12 cellular contexts compared by ENCODE assay signal in the genomic region with DNA sequence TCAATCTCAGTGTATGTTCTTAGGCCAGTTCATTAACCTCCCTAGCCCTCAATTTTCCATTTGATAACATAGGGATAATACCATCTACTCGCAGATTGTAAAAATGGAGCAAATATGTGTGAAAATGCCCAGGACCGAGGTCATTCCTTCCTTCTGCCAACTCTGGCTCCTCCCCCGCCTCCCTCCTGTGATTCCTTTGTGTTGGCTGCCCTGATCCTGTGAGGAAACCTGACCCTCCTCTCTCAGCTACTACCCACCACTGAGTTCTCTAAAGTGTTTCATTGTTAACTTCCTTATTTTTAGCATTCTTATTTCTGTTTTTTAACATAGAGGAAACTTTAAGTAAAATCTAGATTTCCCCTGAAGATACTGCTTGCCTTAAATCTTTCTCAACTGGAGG. TPM values are rescaled to one million over a fixed set of nuclear protein-coding genes. Genes with fewer than 3 reads are reported as not detected.
DNase-seq lines count a peak whose midpoint lies in the region; ATAC-seq and TF ChIP-seq lines count a peak whose summit lies in the region.
"Had no signal": no experiment of that assay in that cellular context is flagged by ENCODE, and none has a peak within 500 bp of the region (broad histone marks: within the 10 kb centered on the region; RNA-seq: fewer than 3 reads in every experiment).

No MANE protein-coding gene starts in this region.

- H3K36me3 Mint-ChIP-seq in activated CD4-positive, alpha-beta T cell treated with anti-CD3 and anti-CD28 coated beads for 36 hours (ENCODE audit: low read depth) = peaks cover 44% of the 10 kb centered on the region
- H3K36me3 Mint-ChIP-seq in activated CD4-positive, alpha-beta T cell treated with anti-CD3 and anti-CD28 coated beads, Interleukin-2, amount 10 ng/mL, durations not matched to agents 24 days and 14 days (ENCODE audit: low read depth) = peaks cover 51% of the 10 kb centered on the region
- peaks cover 30% of the 10 kb centered on the region for H3K36me3 Mint-ChIP-seq in central memory CD8-positive, alpha-beta T cell (ENCODE audit: insufficient read depth)
- H3K36me3 Mint-ChIP-seq in neural progenitor cell = peaks cover 46% of the 10 kb centered on the region
- peaks cover 68% of the 10 kb centered on the region for H3K36me3 Mint-ChIP-seq in effector memory CD8-positive, alpha-beta T cell (ENCODE audit: insufficient read depth)

- no peak overlapping the region for H2AFZ ChIP-seq in neural progenitor cell (replicated peaks)
- no peak overlapping the region for H2AFZ ChIP-seq in osteoblast (ENCODE audit: low read length)

- peak overlapping the region; percentile 91 for H3K27ac ChIP-seq in neural progenitor cell
- H3K27ac ChIP-seq in osteoblast (ENCODE audit: low read depth, low read length) = no peak overlapping the region

- H4K20me1 ChIP-seq in neural progenitor cell (ENCODE audit: low read depth) (peaks cover 9% of the 10 kb centered on the region), osteoblast (ENCODE audit: insufficient read depth, low read length) (no peaks in the 10 kb centered on the region)

- ATAC-seq in activated CD4-positive, alpha-beta T cell treated with anti-CD3 and anti-CD28 coated beads for 36 hours = no peak
- no peak for ATAC-seq in central memory CD8-positive, alpha-beta T cell (replicated peaks; ENCODE audit: extremely low read depth, poor library complexity, severe bottlenecking)
- no peak for ATAC-seq in effector memory CD8-positive, alpha-beta T cell (replicated peaks)
- ATAC-seq: activated CD4-positive, CD25-positive, alpha-beta regulatory T cell treated with anti-CD3 and anti-CD28 coated beads, Interleukin-2, amount 50 U/mL, for 24 hours had no signal

- no peaks in the 10 kb centered on the region for H3K27me3 ChIP-seq in neural progenitor cell
- H3K27me3 ChIP-seq in osteoblast (ENCODE audit: insufficient read depth, low read length) = no peaks in the 10 kb centered on the region

- intact Hi-C loops in activated CD4-positive, alpha-beta T cell treated with anti-CD3 and anti-CD28 coated beads for 36 hours (cut with DNase I, micrococcal nuclease) = no loop called here
- intact Hi-C loops in activated CD4-positive, alpha-beta T cell treated with anti-CD3 and anti-CD28 coated beads, Interleukin-2, amount 10 ng/mL, durations not matched to agents 24 days and 14 days (cut with micrococcal nuclease) = no loop called here

- H3F3A ChIP-seq in neural progenitor cell (ENCODE audit: low read depth) = peaks cover 34% of the 10 kb centered on the region

- H3K79me2 ChIP-seq in neural progenitor cell (ENCODE audit: low read depth) = no peaks in the 10 kb centered on the region
- no peaks in the 10 kb centered on the region for H3K79me2 ChIP-seq in osteoblast (ENCODE audit: insufficient read depth, low read length)

- TF ChIP-seq CTCF in neural progenitor cell (IDR thresholded peaks at IDR 0.05) = no peak
- no peak for TF ChIP-seq CTCF in osteoblast (IDR thresholded peaks at IDR 0.05; ENCODE audit: extremely low read depth, low read depth, low read length)

- H3K36me3 ChIP-seq in neural progenitor cell = no peaks in the 10 kb centered on the region
- H3K36me3 ChIP-seq in osteoblast (ENCODE audit: insufficient read depth, low read length) = peaks cover 42% of the 10 kb centered on the region

- DNase-seq in activated CD4-positive, alpha-beta T cell treated with anti-CD3 and anti-CD28 coated beads for 36 hours = no peak
- DNase-seq in activated CD4-positive, alpha-beta T cell treated with anti-CD3 and anti-CD28 coated beads, Interleukin-2, amount 10 ng/mL, durations not matched to agents 24 days and 14 days = no peak
- peak; percentile 55 for DNase-seq in MV-4-11 (lab: John Stamatoyannopoulos, UW)
- no peak for DNase-seq in central memory CD8-positive, alpha-beta T cell (ENCODE audit: low spot score in 2 of 2)
- peak; percentile 73 for DNase-seq in neural progenitor cell (ENCODE audit: low spot score)
- DNase-seq in RKO (ENCODE audit: low spot score) = no peak
- DNase-seq in effector memory CD8-positive, alpha-beta T cell = no peak
- DNase-seq in osteoblast (ENCODE audit: insufficient read length, low spot score, missing footprints) = no peak
- DNase-seq: NCI-H1105 treated with DMSO at 0.1 percent for 48 hours, NCI-H526 treated with DMSO at 0.1 percent for 48 hours, Right ventricle myocardium superior had no signal

- no peaks in the 10 kb centered on the region for H3K27me3 Mint-ChIP-seq in activated CD4-positive, alpha-beta T cell treated with anti-CD3 and anti-CD28 coated beads for 36 hours
- no peaks in the 10 kb centered on the region for H3K27me3 Mint-ChIP-seq in activated CD4-positive, alpha-beta T cell treated with anti-CD3 and anti-CD28 coated beads, Interleukin-2, amount 10 ng/mL, durations not matched to agents 24 days and 14 days
- no peaks in the 10 kb centered on the region for H3K27me3 Mint-ChIP-seq in central memory CD8-positive, alpha-beta T cell
- peaks cover 4% of the 10 kb centered on the region for H3K27me3 Mint-ChIP-seq in neural progenitor cell (ENCODE audit: insufficient read depth, low read depth)
- H3K27me3 Mint-ChIP-seq in effector memory CD8-positive, alpha-beta T cell = no peaks in the 10 kb centered on the region

- H3K4me3 Mint-ChIP-seq in activated CD4-positive, alpha-beta T cell treated with anti-CD3 and anti-CD28 coated beads for 36 hours = no peak overlapping the region
- H3K4me3 Mint-ChIP-seq in activated CD4-positive, alpha-beta T cell treated with anti-CD3 and anti-CD28 coated beads, Interleukin-2, amount 10 ng/mL, durations not matched to agents 24 days and 14 days = no peak overlapping the region
- H3K4me3 Mint-ChIP-seq in central memory CD8-positive, alpha-beta T cell = no peak overlapping the region
- H3K4me3 Mint-ChIP-seq in neural progenitor cell = peak overlapping the region; percentile 19
- H3K4me3 Mint-ChIP-seq in effector memory CD8-positive, alpha-beta T cell = no peak overlapping the region

- no peaks in the 10 kb centered on the region for H3K9me3 ChIP-seq in neural progenitor cell (ENCODE audit: low read depth)
- no peaks in the 10 kb centered on the region for H3K9me3 ChIP-seq in osteoblast (ENCODE audit: low read depth, low read length)

- POLR2A ChIA-PET in activated CD4-positive, alpha-beta T cell treated with anti-CD3 and anti-CD28 coated beads for 36 hours (lab: Charles Lee) = no interaction called here

- no peaks in the 10 kb centered on the region for H3K4me1 Mint-ChIP-seq in activated CD4-positive, alpha-beta T cell treated with anti-CD3 and anti-CD28 coated beads for 36 hours
- peaks cover 4% of the 10 kb centered on the region for H3K4me1 Mint-ChIP-seq in activated CD4-positive, alpha-beta T cell treated with anti-CD3 and anti-CD28 coated beads, Interleukin-2, amount 10 ng/mL, durations not matched to agents 24 days and 14 days
- no peaks in the 10 kb centered on the region for H3K4me1 Mint-ChIP-seq in central memory CD8-positive, alpha-beta T cell
- H3K4me1 Mint-ChIP-seq in neural progenitor cell = peaks cover 34% of the 10 kb centered on the region
- no peaks in the 10 kb centered on the region for H3K4me1 Mint-ChIP-seq in effector memory CD8-positive, alpha-beta T cell (ENCODE audit: low read depth in 2 of 2)

- peak overlapping the region; percentile 6 for H3K27ac Mint-ChIP-seq in activated CD4-positive, alpha-beta T cell treated with anti-CD3 and anti-CD28 coated beads for 36 hours
- no peak overlapping the region for H3K27ac Mint-ChIP-seq in activated CD4-positive, alpha-beta T cell treated with anti-CD3 and anti-CD28 coated beads, Interleukin-2, amount 10 ng/mL, durations not matched to agents 24 days and 14 days
- peak overlapping the region; percentile 39 for H3K27ac Mint-ChIP-seq in central memory CD8-positive, alpha-beta T cell (ENCODE audit: low read depth)
- H3K27ac Mint-ChIP-seq in neural progenitor cell = peak overlapping the region; percentile 80
- peak overlapping the region in 1 of 2 donors; percentile 72 for H3K27ac Mint-ChIP-seq in effector memory CD8-positive, alpha-beta T cell

- no peak overlapping the region for H3K9ac ChIP-seq in neural progenitor cell

- no peaks in the 10 kb centered on the region for H3K9me3 Mint-ChIP-seq in activated CD4-positive, alpha-beta T cell treated with anti-CD3 and anti-CD28 coated beads for 36 hours (ENCODE audit: low read depth)
- no peaks in the 10 kb centered on the region for H3K9me3 Mint-ChIP-seq in activated CD4-positive, alpha-beta T cell treated with anti-CD3 and anti-CD28 coated beads, Interleukin-2, amount 10 ng/mL, durations not matched to agents 24 days and 14 days
- H3K9me3 Mint-ChIP-seq in central memory CD8-positive, alpha-beta T cell = no peaks in the 10 kb centered on the region
- no peaks in the 10 kb centered on the region for H3K9me3 Mint-ChIP-seq in neural progenitor cell
- no peaks in the 10 kb centered on the region for H3K9me3 Mint-ChIP-seq in effector memory CD8-positive, alpha-beta T cell

- CTCF ChIA-PET in activated CD4-positive, alpha-beta T cell treated with anti-CD3 and anti-CD28 coated beads for 36 hours (lab: Charles Lee) = interaction anchor here (0.6 kb wide), 1 partner anchor 8 kb away, joined by 3 read pairs; no protein-coding TSS in a partner anchor

- H3K4me2 ChIP-seq in neural progenitor cell (peak overlapping the region; percentile 72), osteoblast (ENCODE audit: insufficient read depth, low read length) (no peak overlapping the region)

- H3K4me3 ChIP-seq in neural progenitor cell = peak overlapping the region; percentile 33
- H3K4me3 ChIP-seq in osteoblast (ENCODE audit: insufficient read depth, low read length) = no peak overlapping the region

- H3K4me1 ChIP-seq in neural progenitor cell = peaks cover 39% of the 10 kb centered on the region
- no peaks in the 10 kb centered on the region for H3K4me1 ChIP-seq in osteoblast (ENCODE audit: insufficient read depth, low read length)

RNA-seq across cellular contexts. Expression of a gene that starts 21.6 kb away (rescaled TPM):
- total RNA-seq in activated CD4-positive, alpha-beta T cell treated with anti-CD3 and anti-CD28 coated beads for 36 hours = 10 to 100 TPM; 28.4 to 31.6 TPM
- total RNA-seq in activated CD4-positive, alpha-beta T cell treated with anti-CD3 and anti-CD28 coated beads, Interleukin-2, amount 10 ng/mL, durations not matched to agents 24 days and 14 days = 36.0 and 41.6 TPM in 2 replicates
- total RNA-seq in neural progenitor cell (ENCODE audit: low replicate concordance) = 21.3 and 25.5 TPM in 2 replicates
- 69.2 and 76.0 TPM in 2 replicates for total RNA-seq in osteoblast

RNA-seq across cellular contexts. Expression of a gene that starts 56.7 kb away (rescaled TPM):
- 10 to 100 TPM; 14.5 to 14.9 TPM for total RNA-seq in activated CD4-positive, alpha-beta T cell treated with anti-CD3 and anti-CD28 coated beads for 36 hours
- 15.6 and 15.7 TPM in 2 replicates for total RNA-seq in activated CD4-positive, alpha-beta T cell treated with anti-CD3 and anti-CD28 coated beads, Interleukin-2, amount 10 ng/mL, durations not matched to agents 24 days and 14 days
- total RNA-seq in neural progenitor cell (ENCODE audit: low replicate concordance) (14.3 and 28.5 TPM in 2 replicates), osteoblast (42.0 and 45.1 TPM in 2 replicates)

Comparison
In these comparisons a context has a peak if more than half of its experiments do, and no peak if none do; other contexts are left out.
1. DNase-seq: peak in MV-4-11 (single experiment) and neural progenitor cell (single experiment); none in activated CD4-positive, alpha-beta T cell treated with anti-CD3 and anti-CD28 coated beads for 36 hours (single experiment), activated CD4-positive, alpha-beta T cell treated with anti-CD3 and anti-CD28 coated beads, Interleukin-2, amount 10 ng/mL, durations not matched to agents 24 days and 14 days (single experiment), central memory CD8-positive, alpha-beta T cell (0 of 2), RKO (single experiment), effector memory CD8-positive, alpha-beta T cell (0 of 3) and osteoblast (single experiment).